In genomic region chr2:85755122-85756027, GRCh38 we compare ENCODE assay signal across 8 cellular contexts. TPM values are rescaled to one million over a fixed set of nuclear protein-coding genes. Genes with fewer than 3 reads are reported as not detected.
A peak's percentile ranks its signal among the peaks of the same experiment; 100 is the strongest.
DNase-seq lines count a peak whose midpoint lies in the region; ATAC-seq and TF ChIP-seq lines count a peak whose summit lies in the region.

No MANE protein-coding gene starts in this region.

- in situ Hi-C loops in brain microvascular endothelial cell (cut with HindIII; ENCODE audit: low pct_ligation_motif_present, low sequenced_read_pairs), result no loop called here

- CTCF ChIA-PET in OCI-LY7 (lab: Charles Lee; ENCODE audit: unreplicated experiment), result interaction anchor here (0.5 to 0.6 kb wide), 3 partner anchors 60 to 318 kb away, joined by 3 to 7 read pairs (median 4); partner anchors contain the start of gene ST3GAL5

- no peak overlapping the region for H3K4me2 ChIP-seq in OCI-LY7 (ENCODE audit: low read length)

- DNase-seq in stimulated activated CD4-positive, alpha-beta T cell treated with anti-CD3 and anti-CD28 coated beads, Interleukin-15, amount 100 ng/mL, for 24 hours, result peak; percentile 11
- no peak for DNase-seq in stimulated activated CD4-positive, alpha-beta T cell treated with anti-CD3 and anti-CD28 coated beads, Interleukin-2, amount 100 ng/mL, for 48 hours
- DNase-seq in brain microvascular endothelial cell (no peak), mesothelial cell of epicardium (ENCODE audit: low spot score in 2 of 2, unreplicated experiment in 2 of 2) (no peak), aorta (peak in 1 of 2 donors; percentile 50), NCI-H2081 (lab: John Stamatoyannopoulos, UW) (no peak), OCI-LY7 (ENCODE audit: low spot score) (no peak), hepatic stellate cell (ENCODE audit: low spot score) (no peak)

- H3K9me3 Mint-ChIP-seq in mesothelial cell of epicardium, result no peaks in the 10 kb centered on the region

- intact Hi-C loops in aorta (cut with DNase I), result loop anchor here (2.0 kb wide), 2 partner anchors 13 to 17 kb away; no protein-coding TSS in a partner anchor
- intact Hi-C loops in OCI-LY7 (cut with micrococcal nuclease; ENCODE audit: unreplicated experiment), result no loop called here

- peaks cover 3% of the 10 kb centered on the region for H3K36me3 Mint-ChIP-seq in mesothelial cell of epicardium

- peak overlapping the region; percentile 59 for H3K27ac Mint-ChIP-seq in mesothelial cell of epicardium

- no peaks in the 10 kb centered on the region for H3K9me3 ChIP-seq in aorta (ENCODE audit: control insufficient read depth, low read length)
- no peaks in the 10 kb centered on the region for H3K9me3 ChIP-seq in OCI-LY7 (ENCODE audit: low read length)

- no peak for TF ChIP-seq CTCF in brain microvascular endothelial cell (IDR thresholded peaks at IDR 0.05; ENCODE audit: low read depth, low read length, missing control alignments)
- TF ChIP-seq CTCF in mesothelial cell of epicardium (IDR thresholded peaks at IDR 0.05; ENCODE audit: unreplicated experiment), result no peak
- no peak for TF ChIP-seq CTCF in OCI-LY7 (conservative IDR thresholded peaks at IDR 0.05; ENCODE audit: low read length)

- H3K27me3 ChIP-seq in brain microvascular endothelial cell (replicated peaks), result peaks cover 5% of the 10 kb centered on the region
- no peaks in the 10 kb centered on the region for H3K27me3 ChIP-seq in aorta (ENCODE audit: control insufficient read depth in 1 of 2, insufficient read depth in 2 of 2, low read length in 1 of 2)

- H3K4me3 ChIP-seq in brain microvascular endothelial cell (ENCODE audit: low read depth, low read length) (peak overlapping the region; percentile 62), aorta (ENCODE audit: low read length in 2 of 2) (peak overlapping the region; percentile 87 to 92), OCI-LY7 (ENCODE audit: low read depth, low read length, poor library complexity, severe bottlenecking) (no peak overlapping the region)

- WGBS in aorta, 2 donors, result 0 to 1% methylated on average over 33 of the region's 33 CpGs

- no peaks in the 10 kb centered on the region for H3K4me1 ChIP-seq in aorta (ENCODE audit: control insufficient read depth in 1 of 2, insufficient read depth in 2 of 2, low read length in 2 of 2)
- no peaks in the 10 kb centered on the region for H3K4me1 ChIP-seq in OCI-LY7 (ENCODE audit: insufficient read depth, low read length, poor library complexity, severe bottlenecking)

- peaks cover 21% of the 10 kb centered on the region for H3K4me1 Mint-ChIP-seq in mesothelial cell of epicardium

- no TSS peak for BruUV-seq in OCI-LY7 (replicated peaks; lab: Mats Ljungman, UMichigan)

- H3K9me2 ChIP-seq in OCI-LY7 (ENCODE audit: insufficient read depth, low read length), result no peaks in the 10 kb centered on the region

- peaks cover 24% of the 10 kb centered on the region for H3K27me3 Mint-ChIP-seq in mesothelial cell of epicardium (ENCODE audit: low read depth)

- H3K36me3 ChIP-seq in brain microvascular endothelial cell (replicated peaks) (no peaks in the 10 kb centered on the region), aorta (ENCODE audit: control insufficient read depth in 1 of 2, insufficient read depth in 2 of 2, low read length in 1 of 2) (no peaks in the 10 kb centered on the region), OCI-LY7 (ENCODE audit: insufficient read depth, low read length) (no peaks in the 10 kb centered on the region)

- no peak overlapping the region for H2AFZ ChIP-seq in OCI-LY7 (ENCODE audit: low read length)

- no peaks in the 10 kb centered on the region for H3K79me2 ChIP-seq in OCI-LY7 (ENCODE audit: insufficient read depth, low read depth, low read length)

- peak overlapping the region; percentile 92 for H3K4me3 Mint-ChIP-seq in mesothelial cell of epicardium

- POLR2A ChIA-PET in OCI-LY7 (lab: Charles Lee), result interaction anchor here (0.7 kb wide), 1 partner anchor 193 kb away, joined by 6 read pairs; no protein-coding TSS in a partner anchor

- no peak for ATAC-seq in aorta (ENCODE audit: low FRiP score)

- H4K20me1 ChIP-seq in OCI-LY7 (ENCODE audit: insufficient read depth, low read length), result no peaks in the 10 kb centered on the region

- H3K27ac ChIP-seq in brain microvascular endothelial cell, result no peak overlapping the region
- peak overlapping the region; percentile 23 to 86 for H3K27ac ChIP-seq in aorta (ENCODE audit: low read depth in 1 of 2, low read length in 2 of 2)
- no peak overlapping the region for H3K27ac ChIP-seq in OCI-LY7 (ENCODE audit: low read depth, low read length, poor library complexity, severe bottlenecking)

RNA-seq across cellular contexts. Expression of gene ATOH8, which starts 1.6 kb away (rescaled TPM):
- 12.6 to 13.8 TPM (median 12.7 TPM) in 3 replicates for total RNA-seq in mesothelial cell of epicardium
- total RNA-seq in aorta, result 10 to 100 TPM; 56.7 to 68.5 TPM
- 10 to 100 TPM; 51.5 to 78.8 TPM for polyA plus RNA-seq in aorta
- 0.44 TPM in 1 of 2 replicates, not detected in the other for total RNA-seq in OCI-LY7 (2014; rRNA removed; shearing (Covaris generic))
- not detected in 2 replicates for total RNA-seq in OCI-LY7 (2022)

Comparison
In these comparisons a context has a peak if more than half of its experiments do, and no peak if none do; other contexts are left out.
1. H3K27ac ChIP-seq: peak in aorta (2 of 2); none in brain microvascular endothelial cell (single experiment) and OCI-LY7 (single experiment).